In the genomic region with DNA sequence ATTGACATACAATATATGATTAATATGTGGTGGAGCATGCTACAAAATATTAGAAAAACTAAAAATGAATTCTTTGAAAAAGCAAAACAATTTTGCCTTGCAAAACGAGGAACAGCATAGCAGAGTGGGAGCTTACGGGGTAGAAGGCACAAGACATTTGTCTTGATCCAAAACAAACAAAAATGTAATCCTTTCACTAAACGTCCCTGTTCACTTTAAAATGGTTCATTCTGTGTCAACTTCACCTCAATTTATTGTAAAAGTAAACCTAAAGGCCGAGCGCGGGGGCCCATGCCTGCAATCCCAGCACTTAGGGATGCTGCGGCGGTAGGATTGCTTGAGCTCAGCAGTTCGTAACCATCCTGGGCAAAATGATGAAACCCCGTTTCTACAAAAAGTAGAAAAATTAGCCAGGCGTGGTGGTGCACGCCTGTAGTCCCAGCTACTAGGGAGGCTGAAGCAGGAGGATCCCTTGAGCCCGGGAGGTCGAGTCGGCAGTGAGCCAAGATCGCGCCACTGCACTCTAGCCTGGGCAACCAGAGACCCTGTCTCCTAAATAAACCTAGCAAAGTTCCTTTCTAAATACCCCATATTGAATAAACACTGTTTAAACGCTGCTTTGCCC, we compare ENCODE assay signal across 8 cellular contexts. TPM values are rescaled to one million over a fixed set of nuclear protein-coding genes. Genes with fewer than 3 reads are reported as not detected.
DNase-seq lines count a peak whose midpoint lies in the region; ATAC-seq and TF ChIP-seq lines count a peak whose summit lies in the region.

No MANE protein-coding gene starts in this region.

- H4K8ac ChIP-seq in neuronal stem cell (ENCODE audit: low read depth, low read length), result no peak overlapping the region

- peaks cover 49% of the 10 kb centered on the region for H3K4me1 Mint-ChIP-seq in brain

- no peak overlapping the region for H3K18ac ChIP-seq in neuronal stem cell (ENCODE audit: low read length)

- H2BK120ac ChIP-seq in neuronal stem cell (ENCODE audit: low read depth, low read length), result no peak overlapping the region

- DNase-seq in A673 (ENCODE audit: low spot score) (no peak), KBM-7 (no peak), neuronal stem cell (ENCODE audit: low spot score) (no peak), foreskin keratinocyte (no peak)

- WGBS in HUES64, result 91% methylated on average over 18 of the region's 18 CpGs
- no CpG with 5 or more reads among the region's 18 CpGs for WGBS in neuronal stem cell (ENCODE audit: extremely low coverage in 2 of 2, insufficient read length in 2 of 2, insufficient replicate concordance in 1 of 2), 2 donors

- H3K27ac Mint-ChIP-seq in brain, result peak overlapping the region; percentile 97 to 100 (median 98)

- H3K4me3 ChIP-seq in A673 (ENCODE audit: low read depth, low read length, poor library complexity, severe bottlenecking) (peak overlapping the region; percentile 63), HUES64 (ENCODE audit: low read length) (peak overlapping the region; percentile 88), muscle layer of duodenum (ENCODE audit: low read depth in 1 of 2, low read length in 2 of 2) (peak overlapping the region; percentile 61 to 87), neuronal stem cell (ENCODE audit: low read length in 2 of 2) (peak overlapping the region in 1 of 2 donors; percentile 57)

- peaks cover 19% of the 10 kb centered on the region for H3K4me1 ChIP-seq in A673 (ENCODE audit: insufficient read depth, low read length, poor library complexity, severe bottlenecking)
- H3K4me1 ChIP-seq in HUES64 (ENCODE audit: insufficient read depth, low read length), result peaks cover 8% of the 10 kb centered on the region; the same call in 1 of the 2 replicates
- H3K4me1 ChIP-seq in muscle layer of duodenum (ENCODE audit: control insufficient read depth in 1 of 2, insufficient read depth in 2 of 2, low read length in 2 of 2), result peaks cover 0 to 23% of the 10 kb centered on the region in 2 donors
- peaks cover 0 to 6% of the 10 kb centered on the region in 2 donors for H3K4me1 ChIP-seq in neuronal stem cell (ENCODE audit: control insufficient read depth in 2 of 2, insufficient read depth in 1 of 2, low read depth in 1 of 2, low read length in 2 of 2)
- H3K4me1 ChIP-seq in foreskin keratinocyte, result peaks cover 11% of the 10 kb centered on the region

- H2AFZ ChIP-seq in neuronal stem cell (ENCODE audit: low read length), result no peak overlapping the region

- peaks cover 5% of the 10 kb centered on the region for H3K27me3 Mint-ChIP-seq in brain

- H3K27ac ChIP-seq in A673 (ENCODE audit: low read depth, low read length, poor library complexity, severe bottlenecking) (peak overlapping the region; percentile 100), HUES64 (ENCODE audit: low read depth, low read length) (no peak overlapping the region), muscle layer of duodenum (ENCODE audit: low read length) (peak overlapping the region; percentile 85), neuronal stem cell (replicated peaks; ENCODE audit: low read length) (no peak overlapping the region), foreskin keratinocyte (no peak overlapping the region)

- intact Hi-C loops in A673 (cut with micrococcal nuclease; ENCODE audit: unreplicated experiment), result no loop called here

- no peak overlapping the region for H3K4ac ChIP-seq in neuronal stem cell (ENCODE audit: low read length)

- H2BK15ac ChIP-seq in neuronal stem cell (ENCODE audit: low read length), result no peak overlapping the region

- no peak overlapping the region for H4K91ac ChIP-seq in neuronal stem cell (ENCODE audit: low read depth, low read length, poor library complexity)

- H2AK5ac ChIP-seq in neuronal stem cell (ENCODE audit: low read depth, low read length), result no peak overlapping the region

- no peak overlapping the region for H2BK12ac ChIP-seq in neuronal stem cell (ENCODE audit: low read length)

- H2BK5ac ChIP-seq in neuronal stem cell (ENCODE audit: low read length), result no peak overlapping the region

- no peaks in the 10 kb centered on the region for H3K9me3 ChIP-seq in A673 (ENCODE audit: low read depth, low read length, poor library complexity, severe bottlenecking)
- no peaks in the 10 kb centered on the region for H3K9me3 ChIP-seq in HUES64 (ENCODE audit: insufficient read depth, low read depth, low read length)
- H3K9me3 ChIP-seq in muscle layer of duodenum (ENCODE audit: control insufficient read depth in 1 of 2, low read length in 2 of 2), result no peaks in the 10 kb centered on the region
- peaks cover 4 to 12% of the 10 kb centered on the region in 2 donors for H3K9me3 ChIP-seq in neuronal stem cell (replicated peaks in 1 of 2; ENCODE audit: control insufficient read depth in 2 of 2, insufficient read depth in 1 of 2, low read depth in 1 of 2, low read length in 2 of 2)

- H3K79me1 ChIP-seq in neuronal stem cell (ENCODE audit: low read depth, low read length), result peaks cover 5% of the 10 kb centered on the region

- ATAC-seq in GM18907 (IDR thresholded peaks at IDR 0.05; ENCODE audit: unreplicated experiment), result no peak
- no peak for ATAC-seq in foreskin keratinocyte

- H3K9ac ChIP-seq in HUES64 (ENCODE audit: low read depth, low read length) (peak overlapping the region; percentile 99; the same call in 1 of the 2 replicates), neuronal stem cell (ENCODE audit: low read depth, low read length, poor library complexity) (no peak overlapping the region)

- in situ Hi-C loops in KBM-7 (cut with MboI; ENCODE audit: low pct_unique_long_range_greater_than_20kb, low sequenced_read_pairs), result no loop called here

- no peaks in the 10 kb centered on the region for H3K36me3 ChIP-seq in A673 (ENCODE audit: insufficient read depth, low read length, poor library complexity, severe bottlenecking)
- H3K36me3 ChIP-seq in HUES64 (ENCODE audit: insufficient read depth, low read length), result no peaks in the 10 kb centered on the region
- H3K36me3 ChIP-seq in muscle layer of duodenum (ENCODE audit: control insufficient read depth in 1 of 2, insufficient read depth in 2 of 2, low read length in 2 of 2), result peaks cover 0 to 10% of the 10 kb centered on the region in 2 donors
- H3K36me3 ChIP-seq in neuronal stem cell (replicated peaks in 1 of 2; ENCODE audit: control insufficient read depth in 2 of 2, insufficient read depth in 2 of 2, low read length in 2 of 2), result peaks cover 1 to 12% of the 10 kb centered on the region in 2 donors

- no peak overlapping the region for H3K4me2 ChIP-seq in neuronal stem cell (ENCODE audit: insufficient read depth, low read length, poor library complexity, severe bottlenecking)

- no peak overlapping the region for H3K14ac ChIP-seq in neuronal stem cell (ENCODE audit: low read length)

- BruUV-seq in A673 (replicated peaks; lab: Mats Ljungman, UMichigan), result no TSS peak

- H3K4me3 Mint-ChIP-seq in brain, result peak overlapping the region; percentile 90 to 97 (median 94)

- H3K9me3 Mint-ChIP-seq in brain, result peaks cover 0 to 14% (median 12%) of the 10 kb centered on the region in 5 experiments

- CTCF ChIA-PET in A673 (lab: Charles Lee), result no interaction called here

- TF ChIP-seq CTCF in A673 (conservative IDR thresholded peaks at IDR 0.05; ENCODE audit: low read depth, low read length) (no peak), brain (conservative IDR thresholded peaks at IDR 0.05) (no peak), foreskin keratinocyte (conservative IDR thresholded peaks at IDR 0.05) (no peak)

- H3K27me3 ChIP-seq in A673 (replicated peaks; ENCODE audit: insufficient read depth, low read depth, low read length, poor library complexity) (no peaks in the 10 kb centered on the region), HUES64 (ENCODE audit: insufficient read depth, low read length) (no peaks in the 10 kb centered on the region), muscle layer of duodenum (ENCODE audit: low read depth, low read length) (no peaks in the 10 kb centered on the region), neuronal stem cell (ENCODE audit: control insufficient read depth in 3 of 3, insufficient read depth in 3 of 3, low read depth in 1 of 3, low read length in 3 of 3) (no peaks in the 10 kb centered on the region), foreskin keratinocyte (no peaks in the 10 kb centered on the region)

- POLR2A ChIA-PET in A673 (lab: Charles Lee; ENCODE audit: low non-redundant PET), result interaction anchor here (0.6 kb wide), 1 partner anchor 361 kb away, joined by 3 read pairs; no protein-coding TSS in a partner anchor

- H3K23ac ChIP-seq in neuronal stem cell (ENCODE audit: low read depth, low read length, poor library complexity), result no peak overlapping the region

- H3K36me3 Mint-ChIP-seq in brain, result peaks cover 32% of the 10 kb centered on the region

RNA-seq across cellular contexts. Expression of gene PRDM10, which starts 2.0 kb away (rescaled TPM):
- total RNA-seq in A673 (2021), result 17.9 and 18.1 TPM in 2 replicates
- 6.6 TPM for polyA plus RNA-seq in HUES64 (2013, experiment 1 of 2)
- 6.0 TPM for polyA plus RNA-seq in HUES64 (2013, experiment 2 of 2)
- 6.6 TPM for polyA plus RNA-seq in brain (ENCODE audit: insufficient read depth, low read depth, low replicate concordance)
- 4.6 TPM for polyA plus RNA-seq in neuronal stem cell (2013, experiment 1 of 2)
- polyA plus RNA-seq in neuronal stem cell (2013, experiment 2 of 2), result 4.9 TPM
- 6.1 and 6.5 TPM in 2 replicates for total RNA-seq in foreskin keratinocyte
- polyA plus RNA-seq in foreskin keratinocyte, result 1.2 and 1.5 TPM in 2 replicates

Comparison
In these comparisons a context has a peak if more than half of its experiments do, and no peak if none do; other contexts are left out.
1. H3K27ac ChIP-seq: peak in A673 (single experiment) and muscle layer of duodenum (single experiment); none in HUES64 (single experiment), neuronal stem cell (single experiment) and foreskin keratinocyte (single experiment).